23 cellular contexts compared by ENCODE assay signal in genomic region chr20:1062334-1063015, GRCh38. TPM values are rescaled to one million over a fixed set of nuclear protein-coding genes. Genes with fewer than 3 reads are reported as not detected.
DNase-seq lines count a peak whose midpoint lies in the region; ATAC-seq and TF ChIP-seq lines count a peak whose summit lies in the region.
"Had no signal": no experiment of that assay in that cellular context is flagged by ENCODE, and none has a peak within 500 bp of the region (broad histone marks: within the 10 kb centered on the region; RNA-seq: fewer than 3 reads in every experiment).

No MANE protein-coding gene starts in this region.

- no TSS peak for BruUV-seq in Caco-2 (replicated peaks; lab: Mats Ljungman, UMichigan)

- POLR2A ChIA-PET in Caco-2 (lab: Charles Lee) = no interaction called here

- H3K27ac Mint-ChIP-seq in Caco-2 (ENCODE audit: unreplicated experiment) = no peak overlapping the region
- H3K27ac Mint-ChIP-seq: activated CD4-positive, alpha-beta T cell treated with anti-CD3 and anti-CD28 coated beads, Interleukin-2, amount 10 ng/mL, durations not matched to agents 24 days and 14 days; activated CD8-positive, alpha-beta memory T cell treated with anti-CD3 and anti-CD28 coated beads, Interleukin-2, amount 10 ng/mL, durations not matched to agents 7 days and 5 days; activated naive CD4-positive, alpha-beta T cell treated with anti-CD3 and anti-CD28 coated beads, Interleukin-2, amount 10 ng/mL, durations not matched to agents 7 days and 5 days; CD4-positive, alpha-beta T cell; naive B cell; stimulated activated naive B cell treated with anti-CD40 and anti-IgM and Interleukin-4, amounts not matched to agents 10 μg/mL and 1 μg/mL and 100 μg/mL, for 72 hours; T-helper 17 cell had no signal

- no peak overlapping the region for H2AK5ac ChIP-seq in mesendoderm (ENCODE audit: low read length)

- TF ChIP-seq POLR2A in transverse colon (IDR thresholded peaks at IDR 0.05) = no peak

- no CpG with 5 or more reads among the region's 6 CpGs for WGBS in mesendoderm (ENCODE audit: extremely low coverage, insufficient coverage, low lambda C conversion rate)
- 39 to 50% methylated on average over 4 to 6 of the region's 6 CpGs for WGBS in transverse colon (ENCODE audit: low coverage in 1 of 2), 2 donors

- TF ChIP-seq EP300 in transverse colon (IDR thresholded peaks at IDR 0.05; ENCODE audit: low read depth) = no peak

- ATAC-seq in HG03025 (IDR thresholded peaks at IDR 0.05; ENCODE audit: low FRiP score, unreplicated experiment) = no peak
- ATAC-seq: activated CD8-positive, alpha-beta memory T cell treated with anti-CD3 and anti-CD28 coated beads, Interleukin-2, amount 10 ng/mL, durations not matched to agents 7 days and 5 days; stimulated activated naive B cell treated with anti-CD40 and anti-IgM and Interleukin-4, amounts not matched to agents 10 μg/mL and 1 μg/mL and 100 μg/mL, for 72 hours; T-helper 17 cell had no signal

- no peak overlapping the region for H4K5ac ChIP-seq in mesendoderm (ENCODE audit: low read length)

- H3K27me3 Mint-ChIP-seq in Caco-2 (ENCODE audit: insufficient read depth, unreplicated experiment) = peaks cover 20% of the 10 kb centered on the region
- H3K27me3 Mint-ChIP-seq: activated naive CD4-positive, alpha-beta T cell treated with anti-CD3 and anti-CD28 coated beads, Interleukin-2, amount 10 ng/mL, durations not matched to agents 7 days and 5 days; CD4-positive, alpha-beta T cell; T-helper 17 cell had no signal

- peaks cover 5% of the 10 kb centered on the region in 2 donors for H3K9me3 ChIP-seq in transverse colon
- peaks cover 3% of the 10 kb centered on the region; the same call in 1 of the 2 replicates for H3K9me3 ChIP-seq in Caco-2

- no peak for TF ChIP-seq CTCF in coronary artery (IDR thresholded peaks at IDR 0.05)
- TF ChIP-seq CTCF in transverse colon (IDR thresholded peaks at IDR 0.05) = peak in 1 of 5 experiments; percentile 29
- no peak for TF ChIP-seq CTCF in Caco-2 (IDR thresholded peaks at IDR 0.05; ENCODE audit: insufficient read depth in 1 of 2, low read depth in 1 of 2, low read length in 1 of 2, severe bottlenecking in 1 of 2, unreplicated experiment in 1 of 2)

- no peaks in the 10 kb centered on the region for H3K36me3 Mint-ChIP-seq in Caco-2 (ENCODE audit: insufficient read depth, unreplicated experiment)
- H3K36me3 Mint-ChIP-seq: activated naive CD4-positive, alpha-beta T cell treated with anti-CD3 and anti-CD28 coated beads, Interleukin-2, amount 10 ng/mL, durations not matched to agents 7 days and 5 days had no signal

- H3K4ac ChIP-seq in mesendoderm (ENCODE audit: low read depth, low read length) = no peak overlapping the region

- in situ Hi-C loops in transverse colon (cut with MboI; ENCODE audit: low pct_ligation_motif_present in 1 of 4, low pct_unique_long_range_greater_than_20kb in 1 of 4, low sequenced_read_pairs in 3 of 4) = no loop called here

- no peak overlapping the region for H3K56ac ChIP-seq in mesendoderm (ENCODE audit: low read length)

- H3K23ac ChIP-seq in mesendoderm (ENCODE audit: low read length) = no peak overlapping the region

- CTCF ChIA-PET in Caco-2 (lab: Charles Lee) = no interaction called here

- H3K4me1 ChIP-seq in mesendoderm (ENCODE audit: control insufficient read depth, low read depth, low read length) (peaks cover 1% of the 10 kb centered on the region), transverse colon (peaks cover 0 to 17% (median 7%) of the 10 kb centered on the region in 4 donors), Caco-2 (0 out of 2 replicates have a peak, but pooled peaks cover 7% of the 10 kb centered on the region)

- DNase-seq in NCI-H1092 treated with DMSO at 0.1 percent for 48 hours (lab: John Stamatoyannopoulos, UW) (peak; percentile 6), NCI-H1092 (lab: John Stamatoyannopoulos, UW) (no peak), coronary artery (ENCODE audit: low spot score) (peak; percentile 24), mesendoderm (peak; percentile 44), transverse colon (peak; percentile 60), Caco-2 (no peak), T-helper 1 cell (no peak)
- DNase-seq: activated CD4-positive, alpha-beta T cell treated with anti-CD3 and anti-CD28 coated beads, Interleukin-2, amount 10 ng/mL, durations not matched to agents 24 days and 14 days; activated CD8-positive, alpha-beta memory T cell treated with anti-CD3 and anti-CD28 coated beads, Interleukin-2, amount 10 ng/mL, durations not matched to agents 7 days and 5 days; activated naive CD4-positive, alpha-beta T cell treated with anti-CD3 and anti-CD28 coated beads, Interleukin-2, amount 10 ng/mL, durations not matched to agents 7 days and 5 days; amniotic stem cell; CD4-positive, alpha-beta T cell; IMR-90; naive B cell; NCI-H1105 treated with DMSO at 0.1 percent for 48 hours; occipital lobe; stimulated activated CD4-positive, alpha-beta T cell treated with anti-CD3 and anti-CD28 coated beads, Interleukin-4, amount 100 ng/mL, for 24 hours; stimulated activated naive B cell treated with anti-CD40 and anti-IgM and Interleukin-4, amounts not matched to agents 10 μg/mL and 1 μg/mL and 100 μg/mL, for 72 hours; T-helper 17 cell had no signal

- H3K9ac ChIP-seq in mesendoderm (ENCODE audit: low read length) = no peak overlapping the region

- H2BK15ac ChIP-seq in mesendoderm (replicated peaks; ENCODE audit: low read depth) = no peak overlapping the region

- H3K4me3 ChIP-seq in coronary artery (no peak overlapping the region), mesendoderm (ENCODE audit: low read length) (no peak overlapping the region), transverse colon (no peak overlapping the region), Caco-2 (ENCODE audit: low read depth, low read length) (no peak overlapping the region)
- H3K4me3 ChIP-seq: SK-N-MC had no signal

- H3K79me2 ChIP-seq in mesendoderm (ENCODE audit: control insufficient read depth, insufficient read depth, low read length) = no peaks in the 10 kb centered on the region

- H3K9me3 Mint-ChIP-seq in Caco-2 (ENCODE audit: unreplicated experiment) = no peaks in the 10 kb centered on the region
- H3K9me3 Mint-ChIP-seq: activated naive CD4-positive, alpha-beta T cell treated with anti-CD3 and anti-CD28 coated beads, Interleukin-2, amount 10 ng/mL, durations not matched to agents 7 days and 5 days had no signal

- no peaks in the 10 kb centered on the region for H3K36me3 ChIP-seq in mesendoderm (ENCODE audit: control insufficient read depth, insufficient read depth, low read length)
- H3K36me3 ChIP-seq in transverse colon = no peaks in the 10 kb centered on the region
- no peaks in the 10 kb centered on the region for H3K36me3 ChIP-seq in Caco-2 (ENCODE audit: control insufficient read depth, insufficient read depth, low read length)

- no peaks in the 10 kb centered on the region for H3K79me1 ChIP-seq in mesendoderm (ENCODE audit: low read length)

- H3K27ac ChIP-seq in coronary artery (no peak overlapping the region), mesendoderm (ENCODE audit: low read depth, low read length) (no peak overlapping the region), transverse colon (peak overlapping the region in 1 of 4 donors; percentile 37)
- H3K27ac ChIP-seq: 22Rv1, RWPE1, SK-N-MC had no signal

- H3K4me1 Mint-ChIP-seq in Caco-2 (ENCODE audit: low read depth, unreplicated experiment) = no peaks in the 10 kb centered on the region
- H3K4me1 Mint-ChIP-seq: activated CD4-positive, alpha-beta T cell treated with anti-CD3 and anti-CD28 coated beads, Interleukin-2, amount 10 ng/mL, durations not matched to agents 24 days and 14 days; activated CD8-positive, alpha-beta memory T cell treated with anti-CD3 and anti-CD28 coated beads, Interleukin-2, amount 10 ng/mL, durations not matched to agents 7 days and 5 days; activated naive CD4-positive, alpha-beta T cell treated with anti-CD3 and anti-CD28 coated beads, Interleukin-2, amount 10 ng/mL, durations not matched to agents 7 days and 5 days; naive B cell; stimulated activated naive B cell treated with anti-CD40 and anti-IgM and Interleukin-4, amounts not matched to agents 10 μg/mL and 1 μg/mL and 100 μg/mL, for 72 hours; T-helper 17 cell had no signal

- H2BK5ac ChIP-seq in mesendoderm (ENCODE audit: low read length) = no peak overlapping the region

- no peak overlapping the region for H2BK120ac ChIP-seq in mesendoderm (ENCODE audit: low read depth, low read length)

- H3K4me2 ChIP-seq in mesendoderm (ENCODE audit: low read length) = no peak overlapping the region

- H3K18ac ChIP-seq in mesendoderm (ENCODE audit: low read length) = no peak overlapping the region

- intact Hi-C loops in transverse colon (cut with DNase I; ENCODE audit: low total_unique reads) = no loop called here
- intact Hi-C loops in Caco-2 (cut with micrococcal nuclease; ENCODE audit: unreplicated experiment) = no loop called here

- no peak overlapping the region for H3K4me3 Mint-ChIP-seq in Caco-2 (ENCODE audit: unreplicated experiment)
- H3K4me3 Mint-ChIP-seq: activated CD4-positive, alpha-beta T cell treated with anti-CD3 and anti-CD28 coated beads, Interleukin-2, amount 10 ng/mL, durations not matched to agents 24 days and 14 days; activated CD8-positive, alpha-beta memory T cell treated with anti-CD3 and anti-CD28 coated beads, Interleukin-2, amount 10 ng/mL, durations not matched to agents 7 days and 5 days; activated naive CD4-positive, alpha-beta T cell treated with anti-CD3 and anti-CD28 coated beads, Interleukin-2, amount 10 ng/mL, durations not matched to agents 7 days and 5 days; CD4-positive, alpha-beta T cell; naive B cell; stimulated activated naive B cell treated with anti-CD40 and anti-IgM and Interleukin-4, amounts not matched to agents 10 μg/mL and 1 μg/mL and 100 μg/mL, for 72 hours; T-helper 17 cell had no signal

- H3K27me3 ChIP-seq in mesendoderm (ENCODE audit: insufficient read depth, low read length, poor library complexity) (no peaks in the 10 kb centered on the region), transverse colon (no peaks in the 10 kb centered on the region), Caco-2 (replicated peaks; ENCODE audit: control insufficient read depth, insufficient read depth, low read length) (no peaks in the 10 kb centered on the region)

- no peak overlapping the region for H4K8ac ChIP-seq in mesendoderm (ENCODE audit: low read depth, low read length)

RNA-seq across cellular contexts. Expression of gene PSMF1, which starts 55.9 kb away (rescaled TPM):
- 82.3 TPM for polyA plus RNA-seq in mesendoderm (2013, experiment 1 of 2)
- 83.2 TPM for polyA plus RNA-seq in mesendoderm (2013, experiment 2 of 2)
- total RNA-seq in transverse colon (100 to 1,000 TPM in 3 of 4 donors, 10 to 100 TPM in 1; 55.1 to 173 (median 120) TPM), Caco-2 (2022) (121 and 141 TPM in 2 replicates)

Comparison
In these comparisons a context has a peak if more than half of its experiments do, and no peak if none do; other contexts are left out.
1. DNase-seq: peak in NCI-H1092 treated with DMSO at 0.1 percent for 48 hours (single experiment), coronary artery (single experiment), mesendoderm (single experiment) and transverse colon (single experiment); none in NCI-H1092 (single experiment), Caco-2 (0 of 2) and T-helper 1 cell (0 of 5).